ENCODE assay signal across 10 cellular contexts in genomic region chr19:3721900-3722442, GRCh38. TPM values are rescaled to one million over a fixed set of nuclear protein-coding genes. Genes with fewer than 3 reads are reported as not detected.
DNase-seq lines count a peak whose midpoint lies in the region; ATAC-seq and TF ChIP-seq lines count a peak whose summit lies in the region.
"Had no signal": no experiment of that assay in that cellular context is flagged by ENCODE, and none has a peak within 500 bp of the region (broad histone marks: within the 10 kb centered on the region; RNA-seq: fewer than 3 reads in every experiment).

No MANE protein-coding gene starts in this region.

- ATAC-seq in GM21381 (IDR thresholded peaks at IDR 0.05; ENCODE audit: unreplicated experiment) (no peak), HG03025 (IDR thresholded peaks at IDR 0.05; ENCODE audit: low FRiP score, unreplicated experiment) (no peak)

- no peaks in the 10 kb centered on the region for H3K9me3 Mint-ChIP-seq in Calu3 (ENCODE audit: low read depth, unreplicated experiment)

- peak overlapping the region; percentile 74 for H3K4me3 Mint-ChIP-seq in Calu3 (ENCODE audit: low read depth, unreplicated experiment)

- H2AFZ ChIP-seq in MM.1S (ENCODE audit: low read length) (0 out of 2 replicates have a peak overlapping the region, but pooled peaks have one; percentile 17), parathyroid adenoma (peak overlapping the region; percentile 79)

- H3K9me3 ChIP-seq in MM.1S (replicated peaks; ENCODE audit: insufficient read depth, low read length), result no peaks in the 10 kb centered on the region
- no peaks in the 10 kb centered on the region for H3K9me3 ChIP-seq in parathyroid adenoma (ENCODE audit: control insufficient read depth, low read length)

- H3K27me3 ChIP-seq in MM.1S (replicated peaks; ENCODE audit: insufficient read depth, low read length) (peaks cover 46% of the 10 kb centered on the region), parathyroid adenoma (ENCODE audit: control insufficient read depth, insufficient read depth, low read length) (no peaks in the 10 kb centered on the region)

- H3K9me2 ChIP-seq in MM.1S (replicated peaks; ENCODE audit: insufficient read depth, low read length), result no peaks in the 10 kb centered on the region

- peak overlapping the region; percentile 22; the same call in 1 of the 2 replicates for H3K4me3 ChIP-seq in MM.1S (ENCODE audit: low read length)
- H3K4me3 ChIP-seq in epithelial cell of esophagus (ENCODE audit: low read length), result peak overlapping the region; percentile 11
- peak overlapping the region; percentile 54 for H3K4me3 ChIP-seq in parathyroid adenoma (ENCODE audit: low read depth, low read length)
- H3K4me3 ChIP-seq: SJSA1 had no signal

- H3K27ac Mint-ChIP-seq in Calu3 (ENCODE audit: unreplicated experiment), result peak overlapping the region; percentile 56

- H3F3A ChIP-seq in MM.1S (ENCODE audit: insufficient read depth, low read length), result no peaks in the 10 kb centered on the region; the same call in 1 of the 2 replicates

- CTCF ChIA-PET in Calu3 (lab: Charles Lee), result interaction anchor here (0.6 to 1.1 kb wide), 3 partner anchors 12 to 72 kb away, joined by 3 to 9 read pairs (median 4); no protein-coding TSS in a partner anchor

- TF ChIP-seq CTCF in Calu3 (IDR thresholded peaks at IDR 0.05; ENCODE audit: unreplicated experiment), result no peak
- TF ChIP-seq CTCF in MM.1S (IDR thresholded peaks at IDR 0.05; ENCODE audit: low read length), result no peak
- no peak for TF ChIP-seq CTCF in epithelial cell of esophagus (IDR thresholded peaks at IDR 0.05; ENCODE audit: insufficient read depth, low read depth, low read length, missing control alignments)
- no peak for TF ChIP-seq CTCF in parathyroid adenoma (IDR thresholded peaks at IDR 0.05)

- DNase-seq in Calu3 (no peak), MM.1S (no peak), epithelial cell of esophagus (ENCODE audit: low read depth) (no peak), amniotic stem cell (lab: John Stamatoyannopoulos, UW) (no peak), HCEC 1CT (no peak)

- H3K79me2 ChIP-seq in MM.1S (ENCODE audit: low read length) (no peaks in the 10 kb centered on the region), parathyroid adenoma (no peaks in the 10 kb centered on the region)

- H3K27me3 Mint-ChIP-seq in Calu3 (ENCODE audit: unreplicated experiment), result no peaks in the 10 kb centered on the region

- H3K27ac ChIP-seq in MM.1S (ENCODE audit: low read length) (no peak overlapping the region), parathyroid adenoma (no peak overlapping the region)
- H3K27ac ChIP-seq: SJSA1 had no signal

- H3K4me1 Mint-ChIP-seq in Calu3 (ENCODE audit: low read depth, unreplicated experiment), result peaks cover 9% of the 10 kb centered on the region

- H3K36me3 Mint-ChIP-seq in Calu3 (ENCODE audit: insufficient read depth, unreplicated experiment), result peaks cover 35% of the 10 kb centered on the region

- no TSS peak for BruUV-seq in Calu3 (replicated peaks; lab: Mats Ljungman, UMichigan)

- H3K4me2 ChIP-seq in MM.1S (ENCODE audit: low read depth, low read length) (peak overlapping the region; percentile 58; the same call in 1 of the 2 replicates), parathyroid adenoma (ENCODE audit: low read length) (peak overlapping the region; percentile 46)

- intact Hi-C loops in Calu3 (cut with micrococcal nuclease; ENCODE audit: unreplicated experiment), result no loop called here

- H3K9ac ChIP-seq in MM.1S (ENCODE audit: low read length) (no peak overlapping the region), parathyroid adenoma (no peak overlapping the region)

- H3K36me3 ChIP-seq in MM.1S (replicated peaks; ENCODE audit: insufficient read depth, low read length), result no peaks in the 10 kb centered on the region
- no peaks in the 10 kb centered on the region for H3K36me3 ChIP-seq in parathyroid adenoma (ENCODE audit: control insufficient read depth, insufficient read depth, low read length)
- H3K36me3 ChIP-seq: SJSA1 had no signal

- H3K4me1 ChIP-seq in MM.1S (ENCODE audit: low read length), result peaks cover 8% of the 10 kb centered on the region; the same call in 1 of the 2 replicates
- H3K4me1 ChIP-seq in parathyroid adenoma, result peaks cover 7% of the 10 kb centered on the region

- no peaks in the 10 kb centered on the region for H4K20me1 ChIP-seq in MM.1S (ENCODE audit: insufficient read depth, low read length)

RNA-seq across cellular contexts. Expression of gene TJP3, which starts 13.8 kb away (rescaled TPM):
- 84.8 and 111 TPM in 2 replicates for total RNA-seq in Calu3 (2022)
- total RNA-seq: SJSA1 had no signal

RNA-seq across cellular contexts. Expression of gene PIP5K1C, which starts 21.7 kb away (rescaled TPM):
- total RNA-seq in Calu3 (2022), result 23.6 and 26.3 TPM in 2 replicates

RNA-seq across cellular contexts. Expression of gene APBA3, which starts 39.5 kb away (rescaled TPM):
- 18.1 and 19.6 TPM in 2 replicates for total RNA-seq in Calu3 (2022)

RNA-seq across cellular contexts. Expression of gene MRPL54, which starts 40.5 kb away (rescaled TPM):
- total RNA-seq in Calu3 (2022), result 26.1 and 31.0 TPM in 2 replicates

RNA-seq across cellular contexts. Expression of gene RAX2, which starts 50.1 kb away (rescaled TPM):
- not detected in 2 replicates for total RNA-seq in Calu3 (2022)
- total RNA-seq: left colon, SJSA1 had no signal
